ENCODE assay signal across 8 cellular contexts in genomic region chr5:1737790-1738405, GRCh38.
DNase-seq lines count a peak whose midpoint lies in the region; ATAC-seq and TF ChIP-seq lines count a peak whose summit lies in the region.

No MANE protein-coding gene starts in this region.

- no peaks in the 10 kb centered on the region for H3K27me3 ChIP-seq in HL-60 (ENCODE audit: insufficient read depth, poor library complexity, severe bottlenecking)

- peak; percentile 71 for ATAC-seq in GM18519 (IDR thresholded peaks at IDR 0.05; ENCODE audit: low FRiP score, unreplicated experiment)

- H3K4me3 ChIP-seq in HL-60 (replicated peaks; ENCODE audit: insufficient read depth, low read length) (no peak overlapping the region), epithelial cell of proximal tubule (ENCODE audit: low read depth, low read length) (no peak overlapping the region)

- H3K27ac ChIP-seq in HL-60 (replicated peaks), result no peak overlapping the region

- TF ChIP-seq CTCF in HL-60 (IDR thresholded peaks at IDR 0.05; ENCODE audit: insufficient read depth, low read length) (peak; percentile 72), epithelial cell of proximal tubule (conservative IDR thresholded peaks at IDR 0.05; ENCODE audit: low read depth, low read length) (peak; percentile 69)

- DNase-seq in AG20443 (ENCODE audit: low spot score), result peak; percentile 47
- DNase-seq in HL-60 (ENCODE audit: low read depth in 1 of 2, low spot score in 1 of 2), result peak; percentile 13 to 28
- peak; percentile 40 to 43 for DNase-seq in activated CD4-positive, alpha-beta T cell treated with anti-CD3 and anti-CD28 coated beads for 4 hours
- no peak for DNase-seq in epithelial cell of proximal tubule (ENCODE audit: low read depth)
- DNase-seq in renal cortical epithelial cell (ENCODE audit: low read depth), result peak; percentile 4
- no peak for DNase-seq in occipital lobe (lab: John Stamatoyannopoulos, UW)
- no peak for DNase-seq in amygdala (lab: John Stamatoyannopoulos, UW)

Comparison
In these comparisons a context has a peak if more than half of its experiments do, and no peak if none do; other contexts are left out.
1. DNase-seq: peak in AG20443 (single experiment), HL-60 (2 of 2), activated CD4-positive, alpha-beta T cell treated with anti-CD3 and anti-CD28 coated beads for 4 hours (2 of 2) and renal cortical epithelial cell (single experiment); none in epithelial cell of proximal tubule (single experiment), occipital lobe (single experiment) and amygdala (0 of 56).